ENCODE assay signal across 14 cellular contexts in the genomic region with DNA sequence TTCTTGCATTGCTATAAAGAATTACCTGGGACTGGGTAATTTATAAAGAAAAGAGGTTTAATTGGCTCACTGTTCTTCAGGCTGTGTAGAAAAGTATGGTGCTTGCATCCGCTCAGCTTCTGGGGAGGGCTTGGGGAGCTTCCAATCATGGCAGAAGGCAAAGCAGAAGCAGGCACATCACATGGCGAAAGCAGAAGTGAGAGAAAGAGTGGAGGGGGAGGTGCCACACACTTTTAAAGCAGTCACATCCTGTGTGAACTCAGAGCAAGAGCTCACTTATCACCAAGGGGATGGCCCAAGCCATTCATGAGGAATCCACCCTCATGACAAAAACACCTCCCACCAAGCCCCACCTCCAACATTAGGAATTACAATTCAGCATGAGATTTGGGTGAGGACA.
DNase-seq lines count a peak whose midpoint lies in the region; ATAC-seq, FAIRE-seq and TF ChIP-seq lines count a peak whose summit lies in the region.
"Had no signal": no experiment of that assay in that cellular context is flagged by ENCODE, and none has a peak within 500 bp of the region (broad histone marks: within the 10 kb centered on the region; RNA-seq: fewer than 3 reads in every experiment).

No MANE protein-coding gene starts in this region.

- no peak overlapping the region for H3K9ac ChIP-seq in BLaER1 treated with 17β-estradiol and CSF1 and Interleukin-3, amounts not matched to agents 10 nM and 100 nM

- in situ Hi-C loops in KBM-7 (cut with MboI; ENCODE audit: low pct_unique_long_range_greater_than_20kb, low sequenced_read_pairs): no loop called here

- peak overlapping the region in 7 of 11 experiments; percentile 3 to 43 (median 26); a peak in 12 of 22 replicates for H3K4me2 ChIP-seq in BLaER1 treated with 17β-estradiol and CSF1 and Interleukin-3, amounts not matched to agents 10 nM and 100 nM

- H3K4me1 ChIP-seq in BLaER1 treated with 17β-estradiol and CSF1 and Interleukin-3, amounts not matched to agents 10 nM and 100 nM: peaks cover 0 to 15% (median 12%) of the 10 kb centered on the region in 10 experiments; a peak in 11 of 20 replicates
- H3K4me1 ChIP-seq in uterus: no peaks in the 10 kb centered on the region

- DNase-seq in KBM-7: peak; percentile 48
- no peak for DNase-seq in uterus
- DNase-seq in hypothalamus (lab: John Stamatoyannopoulos, UW): no peak
- no peak for DNase-seq in A172 (ENCODE audit: low spot score)
- DNase-seq in RCC 7860 (ENCODE audit: low spot score): no peak
- DNase-seq: amniotic stem cell, ovary had no signal

- peak; percentile 96 for ATAC-seq in GM19043 (IDR thresholded peaks at IDR 0.05; ENCODE audit: low read depth, unreplicated experiment)
- peak; percentile 98 for ATAC-seq in HG02870 (IDR thresholded peaks at IDR 0.05; ENCODE audit: unreplicated experiment)
- ATAC-seq: HepG2, WTC11 had no signal

- no peak overlapping the region for H3K4me3 ChIP-seq in BLaER1 treated with 17β-estradiol and CSF1 and Interleukin-3, amounts not matched to agents 10 nM and 100 nM
- H3K4me3 ChIP-seq in uterus: no peak overlapping the region
- H3K4me3 ChIP-seq: ovary had no signal

- no peak for TF ChIP-seq POLR2A in uterus (IDR thresholded peaks at IDR 0.05)

- H3K27me3 ChIP-seq in BLaER1 treated with 17β-estradiol and CSF1 and Interleukin-3, amounts not matched to agents 10 nM and 100 nM: no peaks in the 10 kb centered on the region
- H3K27me3 ChIP-seq in uterus: no peaks in the 10 kb centered on the region
- H3K27me3 ChIP-seq: ovary had no signal

- intact Hi-C loops in uterus (cut with DNase I; ENCODE audit: low total_unique reads): no loop called here

- peaks cover 0 to 27% (median 4%) of the 10 kb centered on the region in 11 experiments; a peak in 11 of 22 replicates for H3K9me3 ChIP-seq in BLaER1 treated with 17β-estradiol and CSF1 and Interleukin-3, amounts not matched to agents 10 nM and 100 nM (replicated peaks in 1 of 11)
- H3K9me3 ChIP-seq in uterus: no peaks in the 10 kb centered on the region
- H3K9me3 ChIP-seq: ovary had no signal

- TF ChIP-seq CTCF in uterus (IDR thresholded peaks at IDR 0.05): no peak

- no peaks in the 10 kb centered on the region for H3K36me3 ChIP-seq in BLaER1 treated with 17β-estradiol and CSF1 and Interleukin-3, amounts not matched to agents 10 nM and 100 nM
- H3K36me3 ChIP-seq in uterus: no peaks in the 10 kb centered on the region
- H3K36me3 ChIP-seq: ovary had no signal

- H3K27ac ChIP-seq in BLaER1 treated with 17β-estradiol and CSF1 and Interleukin-3, amounts not matched to agents 10 nM and 100 nM: peak overlapping the region in 4 of 11 experiments; percentile 11 to 46 (median 32); a peak in 5 of 22 replicates
- no peak overlapping the region for H3K27ac ChIP-seq in uterus
- H3K27ac ChIP-seq: epithelial cell of prostate, ovary had no signal

- no peaks in the 10 kb centered on the region for H4K20me1 ChIP-seq in BLaER1 treated with 17β-estradiol and CSF1 and Interleukin-3, amounts not matched to agents 10 nM and 100 nM

- no peak for FAIRE-seq in RCC 7860 (lab: Jason Lieb, UNC)
- FAIRE-seq: HepG2, keratinocyte had no signal
